16 cellular contexts compared by ENCODE assay signal in the genomic region with DNA sequence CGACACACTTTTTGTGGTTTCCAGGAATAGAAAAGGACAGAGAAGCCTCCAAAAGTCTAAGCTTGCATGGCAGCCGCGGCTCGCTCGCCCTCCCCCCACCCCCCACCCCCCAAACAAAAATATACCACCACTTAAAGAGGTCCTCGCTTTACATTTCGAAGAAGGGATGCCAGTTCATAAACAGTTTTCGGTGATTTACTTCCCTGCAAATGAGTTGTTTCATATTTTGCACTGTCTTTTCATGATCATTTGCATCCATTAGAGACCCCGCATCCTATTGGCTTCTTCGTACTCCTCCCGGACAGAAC. TPM values are rescaled to one million over a fixed set of nuclear protein-coding genes. Genes with fewer than 3 reads are reported as not detected.
A peak's percentile ranks its signal among the peaks of the same experiment; 100 is the strongest.
DNase-seq lines count a peak whose midpoint lies in the region; ATAC-seq and TF ChIP-seq lines count a peak whose summit lies in the region.
"Had no signal": no experiment of that assay in that cellular context is flagged by ENCODE, and none has a peak within 500 bp of the region (broad histone marks: within the 10 kb centered on the region; RNA-seq: fewer than 3 reads in every experiment).

No MANE protein-coding gene starts in this region.

- no peaks in the 10 kb centered on the region for H3K79me2 ChIP-seq in mammary epithelial cell (ENCODE audit: insufficient read depth, low read length)

- H3K9me3 ChIP-seq in breast epithelium (no peaks in the 10 kb centered on the region), mammary epithelial cell (replicated peaks; ENCODE audit: insufficient read depth, low read length) (no peaks in the 10 kb centered on the region), mesenchymal stem cell (ENCODE audit: control insufficient read depth, low read length) (no peaks in the 10 kb centered on the region), transverse colon (no peaks in the 10 kb centered on the region)
- H3K9me3 ChIP-seq: esophagus squamous epithelium had no signal

- no peaks in the 10 kb centered on the region for H3K36me3 ChIP-seq in breast epithelium
- H3K36me3 ChIP-seq in mammary epithelial cell (ENCODE audit: insufficient read depth, low read length): no peaks in the 10 kb centered on the region
- H3K36me3 ChIP-seq in mesenchymal stem cell (ENCODE audit: control insufficient read depth in 1 of 2, insufficient read depth in 2 of 2, low read depth in 1 of 2, low read length in 2 of 2): no peaks in the 10 kb centered on the region
- no peaks in the 10 kb centered on the region for H3K36me3 ChIP-seq in transverse colon
- H3K36me3 ChIP-seq: BLaER1, esophagus squamous epithelium had no signal

- H3K27ac ChIP-seq in breast epithelium (no peak overlapping the region), mammary epithelial cell (ENCODE audit: insufficient read depth, low read depth, low read length) (no peak overlapping the region), mesenchymal stem cell (ENCODE audit: low read length, poor library complexity, severe bottlenecking) (no peak overlapping the region), transverse colon (peak overlapping the region in 3 of 4 donors; percentile 90 to 94 (median 91))
- H3K27ac ChIP-seq: BLaER1, coronary artery, esophagus squamous epithelium had no signal

- no peak for TF ChIP-seq EP300 in transverse colon (IDR thresholded peaks at IDR 0.05; ENCODE audit: low read depth)

- intact Hi-C loops in breast epithelium (cut with DNase I; ENCODE audit: low total_unique reads) (no loop called here), mammary epithelial cell (cut with micrococcal nuclease) (no loop called here), transverse colon (cut with DNase I; ENCODE audit: low total_unique reads) (loop anchor here (5.0 kb wide), 1 partner anchor 278 kb away; no protein-coding TSS in a partner anchor)
- intact Hi-C loops in activated T-helper 1 cell treated with anti-CD3 and anti-CD28 coated beads, Interleukin-12 subunit alpha, Interleukin-12 subunit beta, Interleukin-2, Interleukin-4 antibody, amounts not matched to agents 30 ng/mL and 10 ng/mL and 1 ng/mL, durations not matched to agents 14 hours and 24 hours and 36 hours (cut with micrococcal nuclease): loop anchor here (2.0 to 10.0 kb wide), 4 partner anchors 132 to 770 kb away; partner anchors contain the start of genes IGF2BP1 and SCRN2

- TF ChIP-seq CTCF in breast epithelium (IDR thresholded peaks at IDR 0.05) (no peak), mammary epithelial cell (conservative IDR thresholded peaks at IDR 0.05 in 1 of 2, IDR thresholded peaks at IDR 0.05 in 1 of 2; ENCODE audit: extremely low read depth in 1 of 2, insufficient read depth in 1 of 2, low read depth in 1 of 2, low read length in 2 of 2) (no peak), transverse colon (IDR thresholded peaks at IDR 0.05) (no peak)

- H4K8ac ChIP-seq in mesenchymal stem cell (ENCODE audit: low read length): no peak overlapping the region

- no peaks in the 10 kb centered on the region for H3K4me1 ChIP-seq in breast epithelium
- H3K4me1 ChIP-seq in mammary epithelial cell (ENCODE audit: insufficient read depth, low read length): peaks cover 14% of the 10 kb centered on the region
- H3K4me1 ChIP-seq in mesenchymal stem cell (ENCODE audit: control insufficient read depth, insufficient read depth, low read depth, low read length): peaks cover 22% of the 10 kb centered on the region
- H3K4me1 ChIP-seq in transverse colon: peaks cover 0 to 75% (median 60%) of the 10 kb centered on the region in 4 donors
- H3K4me1 ChIP-seq: BLaER1 had no signal

- dilution Hi-C loops in mammary epithelial cell (cut with HindIII; ENCODE audit: low sequenced_read_pairs): loop anchor here (5.0 kb wide), 1 partner anchor 388 kb away; no protein-coding TSS in a partner anchor

- H3K14ac ChIP-seq in mesenchymal stem cell (ENCODE audit: low read length in 2 of 2): no peak overlapping the region

- no peak overlapping the region for H2BK12ac ChIP-seq in mesenchymal stem cell (ENCODE audit: low read length in 2 of 2)

- H2AFZ ChIP-seq in mammary epithelial cell (ENCODE audit: low read depth, low read length): no peak overlapping the region
- H2AFZ ChIP-seq in mesenchymal stem cell (ENCODE audit: low read depth, low read length): no peak overlapping the region

- H3K27me3 ChIP-seq in breast epithelium: peaks cover 25 to 100% of the 10 kb centered on the region in 2 donors
- H3K27me3 ChIP-seq in mammary epithelial cell (ENCODE audit: insufficient read depth, low read length): peaks cover 81% of the 10 kb centered on the region
- peaks cover 49 to 50% of the 10 kb centered on the region in 2 experiments for H3K27me3 ChIP-seq in mesenchymal stem cell (ENCODE audit: control insufficient read depth in 1 of 2, insufficient read depth in 1 of 2, low read length in 2 of 2)
- H3K27me3 ChIP-seq in transverse colon: peaks cover 88% of the 10 kb centered on the region

- peak overlapping the region; percentile 73 for H2BK15ac ChIP-seq in mesenchymal stem cell (ENCODE audit: low read depth, poor library complexity, severe bottlenecking)

- peak overlapping the region; percentile 96 for H2BK120ac ChIP-seq in mesenchymal stem cell (ENCODE audit: low read depth, low read length)

- peaks cover 89% of the 10 kb centered on the region for H3K27me3 Mint-ChIP-seq in activated T-helper 1 cell treated with anti-CD3 and anti-CD28 coated beads, Interleukin-12 subunit alpha, Interleukin-12 subunit beta, Interleukin-2, Interleukin-4 antibody, amounts not matched to agents 30 ng/mL and 10 ng/mL and 1 ng/mL, durations not matched to agents 14 hours and 24 hours and 36 hours (ENCODE audit: insufficient read depth)

- no peaks in the 10 kb centered on the region for H3K79me1 ChIP-seq in mesenchymal stem cell (replicated peaks; ENCODE audit: low read length, poor library complexity, severe bottlenecking)

- H3K18ac ChIP-seq in mesenchymal stem cell (ENCODE audit: low read depth in 1 of 2, low read length in 2 of 2): peak overlapping the region in 1 of 2 experiments; percentile 66

- TF ChIP-seq POLR2A in breast epithelium (IDR thresholded peaks at IDR 0.05) (no peak), transverse colon (IDR thresholded peaks at IDR 0.05) (no peak)

- 42% methylated on average over 5 of the region's 11 CpGs for WGBS in mammary epithelial cell (ENCODE audit: low coverage, missing lambda C conversion rate)
- WGBS in mesenchymal stem cell: 0% methylated on average over 9 of the region's 11 CpGs
- WGBS in transverse colon (ENCODE audit: low coverage in 1 of 2), 2 donors: 7 to 9% methylated on average over 7 to 11 of the region's 11 CpGs

- peak overlapping the region; percentile 87 for H3K27ac Mint-ChIP-seq in activated T-helper 1 cell treated with anti-CD3 and anti-CD28 coated beads, Interleukin-12 subunit alpha, Interleukin-12 subunit beta, Interleukin-2, Interleukin-4 antibody, amounts not matched to agents 30 ng/mL and 10 ng/mL and 1 ng/mL, durations not matched to agents 14 hours and 24 hours and 36 hours

- H2AK5ac ChIP-seq in mesenchymal stem cell (ENCODE audit: low read length, severe bottlenecking): no peak overlapping the region

- H3K4me3 ChIP-seq in breast epithelium (peak overlapping the region; percentile 54 to 78 (median 68)), mammary epithelial cell (replicated peaks in 1 of 3; ENCODE audit: insufficient read depth in 1 of 3, low read depth in 2 of 3, low read length in 3 of 3) (no peak overlapping the region), mesenchymal stem cell (ENCODE audit: insufficient read depth in 1 of 2, low read depth in 1 of 2, low read length in 2 of 2) (peak overlapping the region; percentile 38 to 78), transverse colon (peak overlapping the region in 3 of 4 donors; percentile 62 to 75 (median 70))
- H3K4me3 ChIP-seq: BLaER1 had no signal

- BruUV-seq in mammary epithelial cell (replicated peaks; lab: Mats Ljungman, UMichigan): no TSS peak

- H3K9me3 Mint-ChIP-seq in activated T-helper 1 cell treated with anti-CD3 and anti-CD28 coated beads, Interleukin-12 subunit alpha, Interleukin-12 subunit beta, Interleukin-2, Interleukin-4 antibody, amounts not matched to agents 30 ng/mL and 10 ng/mL and 1 ng/mL, durations not matched to agents 14 hours and 24 hours and 36 hours: no peaks in the 10 kb centered on the region

- peaks cover 53% of the 10 kb centered on the region for H3K4me1 Mint-ChIP-seq in activated T-helper 1 cell treated with anti-CD3 and anti-CD28 coated beads, Interleukin-12 subunit alpha, Interleukin-12 subunit beta, Interleukin-2, Interleukin-4 antibody, amounts not matched to agents 30 ng/mL and 10 ng/mL and 1 ng/mL, durations not matched to agents 14 hours and 24 hours and 36 hours (ENCODE audit: low read depth)

- ATAC-seq in GM18867 (IDR thresholded peaks at IDR 0.05; ENCODE audit: unreplicated experiment) (no peak), GM21367 (IDR thresholded peaks at IDR 0.05; ENCODE audit: unreplicated experiment) (no peak)

- H4K91ac ChIP-seq in mesenchymal stem cell (ENCODE audit: low read length): no peak overlapping the region

- H3K4me3 Mint-ChIP-seq in activated T-helper 1 cell treated with anti-CD3 and anti-CD28 coated beads, Interleukin-12 subunit alpha, Interleukin-12 subunit beta, Interleukin-2, Interleukin-4 antibody, amounts not matched to agents 30 ng/mL and 10 ng/mL and 1 ng/mL, durations not matched to agents 14 hours and 24 hours and 36 hours: peak overlapping the region; percentile 40

- in situ Hi-C loops in mammary epithelial cell (cut with MboI; ENCODE audit: low sequenced_read_pairs in 2 of 2): no loop called here
- in situ Hi-C loops in transverse colon (cut with MboI; ENCODE audit: low pct_ligation_motif_present in 1 of 4, low pct_unique_long_range_greater_than_20kb in 1 of 4, low sequenced_read_pairs in 3 of 4): no loop called here

- H4K20me1 ChIP-seq in mammary epithelial cell (ENCODE audit: insufficient read depth, low read length): no peaks in the 10 kb centered on the region

- H3K4me2 ChIP-seq in mammary epithelial cell (ENCODE audit: insufficient read depth, low read depth, low read length): no peak overlapping the region
- H3K4me2 ChIP-seq in mesenchymal stem cell (ENCODE audit: low read length, poor library complexity, severe bottlenecking): peak overlapping the region; percentile 74
- H3K4me2 ChIP-seq: BLaER1 had no signal

- H3K9ac ChIP-seq in mammary epithelial cell (ENCODE audit: insufficient read depth, low read length) (no peak overlapping the region), mesenchymal stem cell (ENCODE audit: low read length) (peak overlapping the region; percentile 86)
- H3K9ac ChIP-seq: BLaER1 had no signal

- no peak overlapping the region for H3K4ac ChIP-seq in mesenchymal stem cell (ENCODE audit: low read depth in 1 of 2, low read length in 2 of 2)

- CTCF ChIA-PET in mammary epithelial cell (lab: Charles Lee; ENCODE audit: low non-redundant PET): no interaction called here

- DNase-seq in breast epithelium (ENCODE audit: low spot score in 2 of 2) (no peak), mammary epithelial cell (no peak), mesenchymal stem cell (no peak), transverse colon (no peak), GF-D8 (lab: John Stamatoyannopoulos, UW) (no peak)
- no peak for DNase-seq in activated T-helper 1 cell treated with anti-CD3 and anti-CD28 coated beads, Interleukin-12 subunit alpha, Interleukin-12 subunit beta, Interleukin-2, Interleukin-4 antibody, amounts not matched to agents 30 ng/mL and 10 ng/mL and 1 ng/mL, durations not matched to agents 14 hours and 24 hours and 36 hours (ENCODE audit: low spot score)
- DNase-seq: amniotic stem cell, EL, esophagus squamous epithelium, NCI-H2029, Right ventricle myocardium superior had no signal

- no peaks in the 10 kb centered on the region for H3K36me3 Mint-ChIP-seq in activated T-helper 1 cell treated with anti-CD3 and anti-CD28 coated beads, Interleukin-12 subunit alpha, Interleukin-12 subunit beta, Interleukin-2, Interleukin-4 antibody, amounts not matched to agents 30 ng/mL and 10 ng/mL and 1 ng/mL, durations not matched to agents 14 hours and 24 hours and 36 hours (ENCODE audit: low read depth)

- H2BK5ac ChIP-seq in mesenchymal stem cell (ENCODE audit: low read depth, low read length, poor library complexity, severe bottlenecking): no peak overlapping the region

- H3K23ac ChIP-seq in mesenchymal stem cell (ENCODE audit: low read length in 2 of 2): no peak overlapping the region

RNA-seq across cellular contexts. Expression of gene HOXB8, which starts 0.2 kb away (rescaled TPM):
- total RNA-seq in breast epithelium (1 to 10 TPM in 2 of 3 donors, under 1 TPM in 1; 0.59 to 4.6 (median 4.6) TPM), mammary epithelial cell (not detected), transverse colon (10 to 100 TPM in 2 of 4 donors, 1 to 10 TPM in 2; 1.8 to 21.3 (median 8.9) TPM)
- not detected for polyA plus RNA-seq in mammary epithelial cell
- not detected for polyA minus RNA-seq in mammary epithelial cell
- not detected in 2 replicates for total RNA-seq in activated T-helper 1 cell treated with anti-CD3 and anti-CD28 coated beads, Interleukin-12 subunit alpha, Interleukin-12 subunit beta, Interleukin-2, Interleukin-4 antibody, amounts not matched to agents 30 ng/mL and 10 ng/mL and 1 ng/mL, durations not matched to agents 14 hours and 24 hours and 36 hours
- polyA plus RNA-seq in mesenchymal stem cell (2013, experiment 1 of 2): 53.4 TPM
- polyA plus RNA-seq in mesenchymal stem cell (2013, experiment 2 of 2): 50.0 TPM
- total RNA-seq: esophagus squamous epithelium, lung microvascular endothelial cell, Right ventricle myocardium superior had no signal

RNA-seq across cellular contexts. Expression of gene HOXB7, which starts 4.0 kb away (rescaled TPM):
- total RNA-seq in breast epithelium (10 to 100 TPM in 1 of 3 donors, 1 to 10 TPM in 2; 1.5 to 16.8 (median 4.3) TPM), mammary epithelial cell (not detected), transverse colon (10 to 100 TPM in 3 of 4 donors, not detected in 1; 11.2 to 20.9 (median 16.7) TPM)
- 0.67 TPM for polyA plus RNA-seq in mammary epithelial cell
- not detected for polyA minus RNA-seq in mammary epithelial cell
- 0.49 and 0.51 TPM in 2 replicates for total RNA-seq in activated T-helper 1 cell treated with anti-CD3 and anti-CD28 coated beads, Interleukin-12 subunit alpha, Interleukin-12 subunit beta, Interleukin-2, Interleukin-4 antibody, amounts not matched to agents 30 ng/mL and 10 ng/mL and 1 ng/mL, durations not matched to agents 14 hours and 24 hours and 36 hours
- polyA plus RNA-seq in mesenchymal stem cell (2013, experiment 1 of 2): 108 TPM
- 115 TPM for polyA plus RNA-seq in mesenchymal stem cell (2013, experiment 2 of 2)

RNA-seq across cellular contexts. Expression of gene HOXB6, which starts 10.1 kb away (rescaled TPM):
- total RNA-seq in breast epithelium (10 to 100 TPM in 2 of 3 donors, 1 to 10 TPM in 1; 1.0 to 24.9 (median 18.2) TPM), mammary epithelial cell (under 1 TPM; under 0.01 to 0.59 TPM), transverse colon (10 to 100 TPM; 42.7 to 78.4 (median 62.5) TPM)
- polyA plus RNA-seq in mammary epithelial cell: 0.49 TPM
- polyA minus RNA-seq in mammary epithelial cell: not detected
- total RNA-seq in activated T-helper 1 cell treated with anti-CD3 and anti-CD28 coated beads, Interleukin-12 subunit alpha, Interleukin-12 subunit beta, Interleukin-2, Interleukin-4 antibody, amounts not matched to agents 30 ng/mL and 10 ng/mL and 1 ng/mL, durations not matched to agents 14 hours and 24 hours and 36 hours: 0.71 and 0.99 TPM in 2 replicates
- 37.1 TPM for polyA plus RNA-seq in mesenchymal stem cell (2013, experiment 1 of 2)
- 35.9 TPM for polyA plus RNA-seq in mesenchymal stem cell (2013, experiment 2 of 2)

RNA-seq across cellular contexts. Expression of gene HOXB9, which starts 11.3 kb away (rescaled TPM):
- total RNA-seq in breast epithelium (under 1 TPM; 0.32 to 0.44 (median 0.33) TPM), mammary epithelial cell (under 1 TPM in 1 of 2 donors, not detected in 1; 0.59 TPM), transverse colon (10 to 100 TPM; 19.8 to 54.3 (median 29.4) TPM)
- polyA plus RNA-seq in mammary epithelial cell: not detected
- polyA minus RNA-seq in mammary epithelial cell: not detected
- 0.27 and 0.39 TPM in 2 replicates for total RNA-seq in activated T-helper 1 cell treated with anti-CD3 and anti-CD28 coated beads, Interleukin-12 subunit alpha, Interleukin-12 subunit beta, Interleukin-2, Interleukin-4 antibody, amounts not matched to agents 30 ng/mL and 10 ng/mL and 1 ng/mL, durations not matched to agents 14 hours and 24 hours and 36 hours
- 47.3 TPM for polyA plus RNA-seq in mesenchymal stem cell (2013, experiment 1 of 2)
- polyA plus RNA-seq in mesenchymal stem cell (2013, experiment 2 of 2): 47.4 TPM
- total RNA-seq: esophagus squamous epithelium, lung microvascular endothelial cell, Right ventricle myocardium superior had no signal

RNA-seq across cellular contexts. Expression of gene HOXB5, which starts 21.3 kb away (rescaled TPM):
- total RNA-seq in breast epithelium (1 to 10 TPM in 2 of 3 donors, under 1 TPM in 1; 0.44 to 2.0 (median 1.4) TPM), mammary epithelial cell (not detected), transverse colon (10 to 100 TPM; 10.5 to 35.4 (median 18.7) TPM)
- polyA plus RNA-seq in mammary epithelial cell: not detected
- polyA minus RNA-seq in mammary epithelial cell: not detected
- total RNA-seq in activated T-helper 1 cell treated with anti-CD3 and anti-CD28 coated beads, Interleukin-12 subunit alpha, Interleukin-12 subunit beta, Interleukin-2, Interleukin-4 antibody, amounts not matched to agents 30 ng/mL and 10 ng/mL and 1 ng/mL, durations not matched to agents 14 hours and 24 hours and 36 hours: 0.10 TPM in 1 of 2 replicates, not detected in the other
- 15.0 TPM for polyA plus RNA-seq in mesenchymal stem cell (2013, experiment 1 of 2)
- polyA plus RNA-seq in mesenchymal stem cell (2013, experiment 2 of 2): 14.1 TPM
- total RNA-seq: esophagus squamous epithelium, lung microvascular endothelial cell had no signal

Comparison
In these comparisons a context has a peak if more than half of its experiments do, and no peak if none do; other contexts are left out.
1. H3K4me3 ChIP-seq: peak in breast epithelium (3 of 3), mesenchymal stem cell (2 of 2) and transverse colon (3 of 4); none in mammary epithelial cell (0 of 3).
2. H3K27ac ChIP-seq: peak in transverse colon (3 of 4); none in breast epithelium (0 of 2), mammary epithelial cell (single experiment) and mesenchymal stem cell (single experiment).
3. intact Hi-C loops: an anchor here in activated T-helper 1 cell treated with anti-CD3 and anti-CD28 coated beads, Interleukin-12 subunit alpha, Interleukin-12 subunit beta, Interleukin-2, Interleukin-4 antibody, amounts not matched to agents 30 ng/mL and 10 ng/mL and 1 ng/mL, durations not matched to agents 14 hours and 24 hours and 36 hours (2.0 to 10.0 kb wide) and transverse colon (5.0 kb wide); none called in breast epithelium and mammary epithelial cell.